In genomic region chr6:143074101-143074500, GRCh38 we compare ENCODE assay signal across 2 cellular contexts.
TF ChIP-seq lines count a peak whose summit lies in the region.

No MANE protein-coding gene starts in this region.

TF ChIP-seq in liver, 16 proteins besides CTCF, POLR2A, EP300 and RAD21 (continued from another document):
- TF ChIP-seq ATF3 (IDR thresholded peaks at IDR 0.05) (no peak), RXRA (IDR thresholded peaks at IDR 0.05) (peak in 1 of 2 donors; percentile 8), NR2F2 (IDR thresholded peaks at IDR 0.05) (no peak), REST (IDR thresholded peaks at IDR 0.05) (no peak), GABPA (IDR thresholded peaks at IDR 0.05 in 1 of 2, conservative IDR thresholded peaks at IDR 0.05 in 1 of 2) (no peak), TAF1 (conservative IDR thresholded peaks at IDR 0.05) (no peak), HNF4G (IDR thresholded peaks at IDR 0.05) (no peak)

TF ChIP-seq in HepG2, 621 proteins besides CTCF, POLR2A, EP300 and RAD21 (continued from another document):
- TF ChIP-seq ZBTB39 (CRISPR knock-in tag; IDR thresholded peaks at IDR 0.05) (no peak), SKI (IDR thresholded peaks at IDR 0.05; ENCODE audit: partially characterized antibody) (no peak), ZGPAT (CRISPR knock-in tag; IDR thresholded peaks at IDR 0.05) (no peak), MYC (CRISPR knock-in tag; IDR thresholded peaks at IDR 0.05; ENCODE audit: borderline replicate concordance) (no peak), NFIC (IDR thresholded peaks at IDR 0.05; ENCODE audit: low read length) (no peak), CBX2 (IDR thresholded peaks at IDR 0.05; ENCODE audit: low read depth, low read length) (no peak), CBX2 (CRISPR knock-in tag; IDR thresholded peaks at IDR 0.05; ENCODE audit: low read depth) (no peak)
